In genomic region chr3:159904455-159904854, GRCh38 we compare ENCODE assay signal across 13 cellular contexts.
DNase-seq lines count a peak whose midpoint lies in the region; ATAC-seq lines count a peak whose summit lies in the region.
"Had no signal": no experiment of that assay in that cellular context is flagged by ENCODE, and none has a peak within 500 bp of the region (broad histone marks: within the 10 kb centered on the region; RNA-seq: fewer than 3 reads in every experiment).

No MANE protein-coding gene starts in this region.

- peak overlapping the region; percentile 65 for H3K27ac Mint-ChIP-seq in dendritic cell treated with granulocyte-macrophage colony-stimulating factor and Interleukin-4, amounts not matched to agents 40 ng/mL and 50 ng/mL, for 4 days
- H3K27ac Mint-ChIP-seq: activated CD8-positive, alpha-beta T cell treated with anti-CD3 and anti-CD28 coated beads, Interleukin-2, amount 10 ng/mL, durations not matched to agents 7 days and 5 days had no signal

- no peak overlapping the region for H3K4me3 Mint-ChIP-seq in dendritic cell treated with granulocyte-macrophage colony-stimulating factor and Interleukin-4, amounts not matched to agents 40 ng/mL and 50 ng/mL, for 4 days
- H3K4me3 Mint-ChIP-seq: activated CD8-positive, alpha-beta T cell treated with anti-CD3 and anti-CD28 coated beads, Interleukin-2, amount 10 ng/mL, durations not matched to agents 7 days and 5 days had no signal

- no peaks in the 10 kb centered on the region for H3K27me3 Mint-ChIP-seq in dendritic cell treated with granulocyte-macrophage colony-stimulating factor and Interleukin-4, amounts not matched to agents 40 ng/mL and 50 ng/mL, for 4 days

- H3K9me3 Mint-ChIP-seq in dendritic cell treated with granulocyte-macrophage colony-stimulating factor and Interleukin-4, amounts not matched to agents 40 ng/mL and 50 ng/mL, for 4 days, result no peaks in the 10 kb centered on the region

- ATAC-seq in GM18858 (IDR thresholded peaks at IDR 0.05; ENCODE audit: unreplicated experiment) (peak; percentile 38), GM21786 (IDR thresholded peaks at IDR 0.05; ENCODE audit: unreplicated experiment) (peak; percentile 36), HG03520 (IDR thresholded peaks at IDR 0.05; ENCODE audit: unreplicated experiment) (peak; percentile 35), HG03139 (IDR thresholded peaks at IDR 0.05; ENCODE audit: unreplicated experiment) (no peak)
- ATAC-seq: activated CD8-positive, alpha-beta T cell treated with anti-CD3 and anti-CD28 coated beads, Interleukin-2, amount 10 ng/mL, durations not matched to agents 7 days and 5 days; HCT116 had no signal

- peaks cover 40% of the 10 kb centered on the region for H3K4me1 Mint-ChIP-seq in dendritic cell treated with granulocyte-macrophage colony-stimulating factor and Interleukin-4, amounts not matched to agents 40 ng/mL and 50 ng/mL, for 4 days (ENCODE audit: low read depth)

- DNase-seq in T-helper 2 cell (no peak), hypothalamus (lab: John Stamatoyannopoulos, UW) (no peak), NCI-H1436 treated with DMSO at 0.1 percent for 48 hours (lab: John Stamatoyannopoulos, UW) (no peak)
- DNase-seq: activated CD8-positive, alpha-beta T cell treated with anti-CD3 and anti-CD28 coated beads, Interleukin-2, amount 10 ng/mL, durations not matched to agents 7 days and 5 days; activated naive CD4-positive, alpha-beta T cell; NCI-H524 treated with DMSO at 0.1 percent for 48 hours; T1000 had no signal

- no peaks in the 10 kb centered on the region for H3K36me3 Mint-ChIP-seq in dendritic cell treated with granulocyte-macrophage colony-stimulating factor and Interleukin-4, amounts not matched to agents 40 ng/mL and 50 ng/mL, for 4 days (ENCODE audit: low read depth)

- intact Hi-C loops in dendritic cell treated with granulocyte-macrophage colony-stimulating factor and Interleukin-4, amounts not matched to agents 40 ng/mL and 50 ng/mL, for 4 days (cut with micrococcal nuclease), result no loop called here
